8 cellular contexts compared by ENCODE assay signal in the genomic region with DNA sequence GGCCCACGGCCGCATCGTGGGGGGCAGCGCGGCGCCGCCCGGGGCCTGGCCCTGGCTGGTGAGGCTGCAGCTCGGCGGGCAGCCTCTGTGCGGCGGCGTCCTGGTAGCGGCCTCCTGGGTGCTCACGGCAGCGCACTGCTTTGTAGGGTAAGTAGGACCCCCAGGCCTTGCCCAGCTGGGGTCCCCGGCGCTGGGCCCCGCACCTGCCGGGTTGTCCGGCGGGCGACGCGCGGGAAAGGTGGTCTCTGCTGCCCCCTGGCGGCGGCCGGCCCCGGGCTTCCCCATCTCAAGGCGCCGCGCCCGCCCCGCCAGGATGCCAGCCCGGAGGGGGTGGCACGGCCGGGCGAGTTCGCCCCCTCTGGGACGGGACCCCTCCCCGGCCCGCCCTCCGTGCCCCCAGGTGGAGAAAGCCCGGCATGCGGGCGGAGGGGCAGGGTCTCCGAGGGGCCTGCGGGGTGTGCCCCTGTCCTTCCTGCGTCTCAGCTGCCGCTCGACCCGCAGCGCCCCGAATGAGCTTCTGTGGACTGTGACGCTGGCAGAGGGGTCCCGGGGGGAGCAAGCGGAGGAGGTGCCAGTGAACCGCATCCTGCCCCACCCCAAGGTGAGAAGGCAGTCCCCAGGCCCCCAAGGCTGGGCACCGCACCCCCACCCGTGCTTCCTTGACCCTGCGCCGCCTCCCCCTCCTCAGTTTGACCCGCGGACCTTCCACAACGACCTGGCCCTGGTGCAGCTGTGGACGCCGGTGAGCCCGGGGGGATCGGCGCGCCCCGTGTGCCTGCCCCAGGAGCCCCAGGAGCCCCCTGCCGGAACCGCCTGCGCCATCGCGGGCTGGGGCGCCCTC. TPM values are rescaled to one million over a fixed set of nuclear protein-coding genes. Genes with fewer than 3 reads are reported as not detected.
DNase-seq lines count a peak whose midpoint lies in the region; ATAC-seq and TF ChIP-seq lines count a peak whose summit lies in the region.

No MANE protein-coding gene starts in this region.

- peak; percentile 55 for TF ChIP-seq CTCF in lung (IDR thresholded peaks at IDR 0.05; ENCODE audit: control extremely low read depth, extremely low read depth)

- no peak for ATAC-seq in lung (ENCODE audit: insufficient read depth, low FRiP score)

- H3K27ac ChIP-seq in BLaER1: no peak overlapping the region
- H3K27ac ChIP-seq in lung (ENCODE audit: low read depth in 1 of 2, low read length in 1 of 2): no peak overlapping the region

- H3K9me3 ChIP-seq in BLaER1 (no peaks in the 10 kb centered on the region), HAP-1 (no peaks in the 10 kb centered on the region), lung (ENCODE audit: control insufficient read depth in 2 of 2, insufficient read depth in 1 of 2, low read length in 1 of 2) (no peaks in the 10 kb centered on the region)

- WGBS in lung, 2 donors: 7 to 8% methylated on average over 45 to 79 of the region's 79 CpGs

- H3K4me3 ChIP-seq in BLaER1 (peak overlapping the region; percentile 69), HAP-1 (peak overlapping the region; percentile 19), lung (no peak overlapping the region)

- peak overlapping the region; percentile 91 for H3K4me2 ChIP-seq in BLaER1

- H4K20me1 ChIP-seq in BLaER1: peaks cover 21% of the 10 kb centered on the region

- H3K36me3 ChIP-seq in BLaER1 (no peaks in the 10 kb centered on the region), HAP-1 (replicated peaks) (no peaks in the 10 kb centered on the region), lung (ENCODE audit: control insufficient read depth in 2 of 2, insufficient read depth in 2 of 2, low read length in 2 of 2) (no peaks in the 10 kb centered on the region)

- DNase-seq in HAP-1 (ENCODE audit: low spot score in 2 of 2) (peak in 1 of 2 experiments; percentile 78), lung (ENCODE audit: low spot score) (peak; percentile 41), NCI-H2029 (lab: John Stamatoyannopoulos, UW) (no peak), cerebellar nuclear complex (lab: John Stamatoyannopoulos, UW) (no peak)
- peak; percentile 48 to 69 (median 56) for DNase-seq in activated CD4-positive, CD25-positive, alpha-beta regulatory T cell (lab: John Stamatoyannopoulos, UW)
- DNase-seq in central memory CD4-positive, alpha-beta T cell: peak; percentile 36
- DNase-seq in stimulated activated CD8-positive, alpha-beta memory T cell treated with anti-CD3 and anti-CD28 coated beads, Interleukin-15, amount 100 ng/mL, for 48 hours (ENCODE audit: low read depth in 2 of 2): peak; percentile 40 to 42

- H3K27me3 ChIP-seq in BLaER1: peaks cover 40% of the 10 kb centered on the region
- peaks cover 10% of the 10 kb centered on the region for H3K27me3 ChIP-seq in HAP-1 (ENCODE audit: low read depth)
- H3K27me3 ChIP-seq in lung (ENCODE audit: control insufficient read depth, insufficient read depth): peaks cover 14% of the 10 kb centered on the region

- in situ Hi-C loops in HAP-1 (cut with MboI; ENCODE audit: low sequenced_read_pairs): no loop called here

- H3K9ac ChIP-seq in BLaER1: 0 out of 2 replicates have a peak overlapping the region, but pooled peaks have one; percentile 6

- peaks cover 48% of the 10 kb centered on the region for H3K4me1 ChIP-seq in BLaER1
- no peaks in the 10 kb centered on the region for H3K4me1 ChIP-seq in HAP-1
- H3K4me1 ChIP-seq in lung (ENCODE audit: control insufficient read depth in 2 of 2, insufficient read depth in 2 of 2, low read length in 2 of 2): peaks cover 4 to 5% of the 10 kb centered on the region in 2 donors

RNA-seq across cellular contexts. Expression of a gene that starts 2.0 kb away (rescaled TPM):
- total RNA-seq in lung: not detected
- polyA plus RNA-seq in lung: not detected

RNA-seq across cellular contexts. Expression of a gene that starts 3.7 kb away (rescaled TPM):
- not detected for total RNA-seq in lung
- not detected for polyA plus RNA-seq in lung

RNA-seq across cellular contexts. Expression of a gene that starts 17.3 kb away (rescaled TPM):
- total RNA-seq in lung: not detected
- not detected for polyA plus RNA-seq in lung

RNA-seq across cellular contexts. Expression of a gene that starts 28.1 kb away (rescaled TPM):
- 1 to 10 TPM; 3.5 to 6.0 TPM for total RNA-seq in lung
- polyA plus RNA-seq in lung: 1 to 10 TPM; 2.0 to 5.5 TPM

RNA-seq across cellular contexts. Expression of a gene that starts 28.3 kb away (rescaled TPM):
- total RNA-seq in lung: 10 to 100 TPM; 43.7 to 63.6 TPM
- 10 to 100 TPM; 68.3 to 77.7 TPM for polyA plus RNA-seq in lung

Comparison
In these comparisons a context has a peak if more than half of its experiments do, and no peak if none do; other contexts are left out.
1. DNase-seq: peak in activated CD4-positive, CD25-positive, alpha-beta regulatory T cell (4 of 4), central memory CD4-positive, alpha-beta T cell (single experiment), lung (single experiment) and stimulated activated CD8-positive, alpha-beta memory T cell treated with anti-CD3 and anti-CD28 coated beads, Interleukin-15, amount 100 ng/mL, for 48 hours (2 of 2); none in NCI-H2029 (single experiment) and cerebellar nuclear complex (0 of 2).